In the genomic region with DNA sequence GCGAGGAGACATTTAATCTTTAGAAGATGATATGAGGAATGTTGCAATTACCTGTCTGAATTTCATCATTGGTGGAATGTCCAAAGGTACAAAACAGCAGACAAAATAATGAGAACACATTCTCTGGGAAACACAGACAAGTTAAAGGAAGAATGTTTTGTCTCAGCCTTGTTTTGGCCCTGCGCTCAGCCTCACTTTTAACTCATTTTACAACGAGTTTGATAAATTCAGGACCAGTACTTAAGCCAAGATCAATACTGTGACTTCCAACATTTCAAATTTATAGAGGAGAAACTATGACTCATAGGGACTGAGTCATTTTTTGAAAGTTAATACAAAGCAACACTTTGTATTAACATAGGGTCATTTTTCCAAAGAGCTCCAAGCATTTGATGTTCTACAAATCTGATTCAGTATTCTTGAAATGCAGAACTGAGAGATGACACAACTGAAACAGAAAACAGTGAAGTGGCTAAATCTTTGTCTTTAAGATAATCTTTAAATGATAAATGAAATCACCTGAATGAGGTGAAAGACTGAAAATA, we compare ENCODE assay signal across 10 cellular contexts.
DNase-seq lines count a peak whose midpoint lies in the region; ATAC-seq, FAIRE-seq and TF ChIP-seq lines count a peak whose summit lies in the region.
"Had no signal": no experiment of that assay in that cellular context is flagged by ENCODE, and none has a peak within 500 bp of the region (broad histone marks: within the 10 kb centered on the region; RNA-seq: fewer than 3 reads in every experiment).

No MANE protein-coding gene starts in this region.

- H3K9ac ChIP-seq in SK-N-SH = no peak overlapping the region

- TF ChIP-seq CTCF in SK-N-SH (IDR thresholded peaks at IDR 0.05) (no peak), breast epithelium (IDR thresholded peaks at IDR 0.05) (no peak)

- H3K9me2 ChIP-seq in SK-N-SH = no peaks in the 10 kb centered on the region; the same call in 1 of the 2 replicates

- H3K27ac ChIP-seq in SK-N-SH (ENCODE audit: low read depth in 2 of 2, low read length in 1 of 2) = peak overlapping the region in 1 of 2 experiments; percentile 85; a peak in 2 of 4 replicates
- H3K27ac ChIP-seq in breast epithelium = peak overlapping the region; percentile 41 to 44
- H3K27ac ChIP-seq: WERI-Rb-1 had no signal

- DNase-seq in SK-N-SH = no peak
- DNase-seq in breast epithelium (ENCODE audit: low spot score in 2 of 2) = peak in 1 of 2 donors; percentile 49
- DNase-seq in urothelium cell line (ENCODE audit: low spot score) = peak; percentile 45
- no peak for DNase-seq in CD1c-positive myeloid dendritic cell (ENCODE audit: extremely low spot score)
- no peak for DNase-seq in left colon
- DNase-seq in GOT3 (lab: John Stamatoyannopoulos, UW) = no peak
- DNase-seq: WERI-Rb-1 had no signal

- TF ChIP-seq EP300 in SK-N-SH (IDR thresholded peaks at IDR 0.05; ENCODE audit: borderline replicate concordance in 1 of 2, low read depth in 1 of 2, low read length in 1 of 2) = peak in 1 of 2 experiments; percentile 53; a peak in 1 of 4 replicates

- intact Hi-C loops in breast epithelium (cut with DNase I; ENCODE audit: low total_unique reads) = no loop called here
- intact Hi-C loops in left colon (cut with DNase I, micrococcal nuclease) = no loop called here

- H3K9me3 ChIP-seq in SK-N-SH = no peaks in the 10 kb centered on the region
- H3K9me3 ChIP-seq in breast epithelium = peaks cover 4 to 6% of the 10 kb centered on the region in 2 donors

- peak overlapping the region; percentile 2; the same call in 1 of the 2 replicates for H2AFZ ChIP-seq in SK-N-SH (ENCODE audit: low read depth)

- POLR2A ChIA-PET in SK-N-SH (lab: Yijun Ruan, JAX) = no interaction called here

- no peak; the same call in 1 of the 3 replicates for ATAC-seq in SK-N-SH treated with all-trans-retinoic acid at 6 μM for 48 hours
- ATAC-seq in HG03439 (IDR thresholded peaks at IDR 0.05; ENCODE audit: unreplicated experiment) = peak; percentile 55
- ATAC-seq in left colon = no peak

- CTCF ChIA-PET in SK-N-SH (lab: Yijun Ruan, JAX) = no interaction called here

- no peaks in the 10 kb centered on the region for H4K20me1 ChIP-seq in SK-N-SH (ENCODE audit: insufficient read depth)

- WGBS in SK-N-SH (ENCODE audit: low lambda C conversion rate) = 10% methylated on average over 3 of the region's 3 CpGs

- H3K27me3 ChIP-seq in SK-N-SH (ENCODE audit: insufficient read depth) = no peaks in the 10 kb centered on the region
- no peaks in the 10 kb centered on the region for H3K27me3 ChIP-seq in breast epithelium

- FAIRE-seq in urothelium cell line (lab: Jason Lieb, UNC) = no peak
- FAIRE-seq: endometrium had no signal

- TF ChIP-seq POLR2A in breast epithelium (IDR thresholded peaks at IDR 0.05) = no peak

- peak overlapping the region; percentile 35 for H3K4me2 ChIP-seq in SK-N-SH

- peaks cover 15% of the 10 kb centered on the region for H3F3A ChIP-seq in SK-N-SH (replicated peaks; ENCODE audit: insufficient read depth)

- H3K4me3 ChIP-seq in SK-N-SH (ENCODE audit: low read depth in 2 of 2, low read length in 1 of 2) = no peak overlapping the region
- no peak overlapping the region for H3K4me3 ChIP-seq in breast epithelium

- TF ChIP-seq RAD21 in SK-N-SH (IDR thresholded peaks at IDR 0.05; ENCODE audit: low read length) = no peak

- H3K36me3 ChIP-seq in SK-N-SH (replicated peaks in 1 of 2; ENCODE audit: control insufficient read depth in 1 of 2, insufficient read depth in 2 of 2, low read length in 1 of 2) = no peaks in the 10 kb centered on the region
- H3K36me3 ChIP-seq in breast epithelium = no peaks in the 10 kb centered on the region
- H3K36me3 ChIP-seq: WERI-Rb-1 had no signal

- 0 out of 4 replicates have a peak, but pooled peaks cover 0 to 4% of the 10 kb centered on the region in 2 experiments for H3K4me1 ChIP-seq in SK-N-SH (ENCODE audit: control insufficient read depth in 1 of 2, insufficient read depth in 2 of 2, low read depth in 1 of 2, low read length in 1 of 2)
- no peaks in the 10 kb centered on the region for H3K4me1 ChIP-seq in breast epithelium

- H3K79me2 ChIP-seq in SK-N-SH (ENCODE audit: insufficient read depth) = no peaks in the 10 kb centered on the region

TF ChIP-seq in SK-N-SH, 30 proteins besides CTCF, POLR2A, EP300 and RAD21 (continues in another document):
- no peak for TF ChIP-seq SIN3A (IDR thresholded peaks at IDR 0.05; ENCODE audit: borderline replicate concordance, low read depth, low read length)
- TF ChIP-seq, protein P1, sequence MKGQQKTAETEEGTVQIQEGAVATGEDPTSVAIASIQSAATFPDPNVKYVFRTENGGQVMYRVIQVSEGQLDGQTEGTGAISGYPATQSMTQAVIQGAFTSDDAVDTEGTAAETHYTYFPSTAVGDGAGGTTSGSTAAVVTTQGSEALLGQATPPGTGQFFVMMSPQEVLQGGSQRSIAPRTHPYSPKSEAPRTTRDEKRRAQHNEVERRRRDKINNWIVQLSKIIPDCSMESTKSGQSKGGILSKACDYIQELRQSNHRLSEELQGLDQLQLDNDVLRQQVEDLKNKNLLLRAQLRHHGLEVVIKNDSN (IDR thresholded peaks at IDR 0.05; ENCODE audit: borderline replicate concordance, low read depth) = no peak
- no peak for TF ChIP-seq RXRA (IDR thresholded peaks at IDR 0.05; ENCODE audit: borderline replicate concordance, low read depth)
- TF ChIP-seq, protein P2, sequence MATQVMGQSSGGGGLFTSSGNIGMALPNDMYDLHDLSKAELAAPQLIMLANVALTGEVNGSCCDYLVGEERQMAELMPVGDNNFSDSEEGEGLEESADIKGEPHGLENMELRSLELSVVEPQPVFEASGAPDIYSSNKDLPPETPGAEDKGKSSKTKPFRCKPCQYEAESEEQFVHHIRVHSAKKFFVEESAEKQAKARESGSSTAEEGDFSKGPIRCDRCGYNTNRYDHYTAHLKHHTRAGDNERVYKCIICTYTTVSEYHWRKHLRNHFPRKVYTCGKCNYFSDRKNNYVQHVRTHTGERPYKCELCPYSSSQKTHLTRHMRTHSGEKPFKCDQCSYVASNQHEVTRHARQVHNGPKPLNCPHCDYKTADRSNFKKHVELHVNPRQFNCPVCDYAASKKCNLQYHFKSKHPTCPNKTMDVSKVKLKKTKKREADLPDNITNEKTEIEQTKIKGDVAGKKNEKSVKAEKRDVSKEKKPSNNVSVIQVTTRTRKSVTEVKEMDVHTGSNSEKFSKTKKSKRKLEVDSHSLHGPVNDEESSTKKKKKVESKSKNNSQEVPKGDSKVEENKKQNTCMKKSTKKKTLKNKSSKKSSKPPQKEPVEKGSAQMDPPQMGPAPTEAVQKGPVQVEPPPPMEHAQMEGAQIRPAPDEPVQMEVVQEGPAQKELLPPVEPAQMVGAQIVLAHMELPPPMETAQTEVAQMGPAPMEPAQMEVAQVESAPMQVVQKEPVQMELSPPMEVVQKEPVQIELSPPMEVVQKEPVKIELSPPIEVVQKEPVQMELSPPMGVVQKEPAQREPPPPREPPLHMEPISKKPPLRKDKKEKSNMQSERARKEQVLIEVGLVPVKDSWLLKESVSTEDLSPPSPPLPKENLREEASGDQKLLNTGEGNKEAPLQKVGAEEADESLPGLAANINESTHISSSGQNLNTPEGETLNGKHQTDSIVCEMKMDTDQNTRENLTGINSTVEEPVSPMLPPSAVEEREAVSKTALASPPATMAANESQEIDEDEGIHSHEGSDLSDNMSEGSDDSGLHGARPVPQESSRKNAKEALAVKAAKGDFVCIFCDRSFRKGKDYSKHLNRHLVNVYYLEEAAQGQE (IDR thresholded peaks at IDR 0.05; ENCODE audit: low read depth, low read length) = no peak
- peak; percentile 80 for TF ChIP-seq FOSL2 (IDR thresholded peaks at IDR 0.05; ENCODE audit: borderline replicate concordance, low read depth)
- no peak for TF ChIP-seq YY1 (IDR thresholded peaks at IDR 0.05; ENCODE audit: low read depth)

TF ChIP-seq in SK-N-SH treated with all-trans-retinoic acid at 6 μM for 48 hours, 23 proteins besides CTCF, POLR2A, EP300 and RAD21 (continues in another document):
- TF ChIP-seq, protein P3, sequence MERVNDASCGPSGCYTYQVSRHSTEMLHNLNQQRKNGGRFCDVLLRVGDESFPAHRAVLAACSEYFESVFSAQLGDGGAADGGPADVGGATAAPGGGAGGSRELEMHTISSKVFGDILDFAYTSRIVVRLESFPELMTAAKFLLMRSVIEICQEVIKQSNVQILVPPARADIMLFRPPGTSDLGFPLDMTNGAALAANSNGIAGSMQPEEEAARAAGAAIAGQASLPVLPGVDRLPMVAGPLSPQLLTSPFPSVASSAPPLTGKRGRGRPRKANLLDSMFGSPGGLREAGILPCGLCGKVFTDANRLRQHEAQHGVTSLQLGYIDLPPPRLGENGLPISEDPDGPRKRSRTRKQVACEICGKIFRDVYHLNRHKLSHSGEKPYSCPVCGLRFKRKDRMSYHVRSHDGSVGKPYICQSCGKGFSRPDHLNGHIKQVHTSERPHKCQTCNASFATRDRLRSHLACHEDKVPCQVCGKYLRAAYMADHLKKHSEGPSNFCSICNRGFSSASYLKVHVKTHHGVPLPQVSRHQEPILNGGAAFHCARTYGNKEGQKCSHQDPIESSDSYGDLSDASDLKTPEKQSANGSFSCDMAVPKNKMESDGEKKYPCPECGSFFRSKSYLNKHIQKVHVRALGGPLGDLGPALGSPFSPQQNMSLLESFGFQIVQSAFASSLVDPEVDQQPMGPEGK (CRISPR knock-in tag; IDR thresholded peaks at IDR 0.05; ENCODE audit: borderline replicate concordance) = no peak
- TF ChIP-seq, protein P4, sequence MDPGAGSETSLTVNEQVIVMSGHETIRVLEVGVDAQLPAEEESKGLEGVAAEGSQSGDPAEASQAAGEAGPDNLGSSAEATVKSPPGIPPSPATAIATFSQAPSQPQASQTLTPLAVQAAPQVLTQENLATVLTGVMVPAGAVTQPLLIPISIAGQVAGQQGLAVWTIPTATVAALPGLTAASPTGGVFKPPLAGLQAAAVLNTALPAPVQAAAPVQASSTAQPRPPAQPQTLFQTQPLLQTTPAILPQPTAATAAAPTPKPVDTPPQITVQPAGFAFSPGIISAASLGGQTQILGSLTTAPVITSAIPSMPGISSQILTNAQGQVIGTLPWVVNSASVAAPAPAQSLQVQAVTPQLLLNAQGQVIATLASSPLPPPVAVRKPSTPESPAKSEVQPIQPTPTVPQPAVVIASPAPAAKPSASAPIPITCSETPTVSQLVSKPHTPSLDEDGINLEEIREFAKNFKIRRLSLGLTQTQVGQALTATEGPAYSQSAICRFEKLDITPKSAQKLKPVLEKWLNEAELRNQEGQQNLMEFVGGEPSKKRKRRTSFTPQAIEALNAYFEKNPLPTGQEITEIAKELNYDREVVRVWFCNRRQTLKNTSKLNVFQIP (CRISPR knock-in tag; IDR thresholded peaks at IDR 0.05; ENCODE audit: borderline replicate concordance, low read depth) = no peak
- TF ChIP-seq SNAI2 (CRISPR knock-in tag; IDR thresholded peaks at IDR 0.05) = no peak
- no peak for TF ChIP-seq TCF4 (CRISPR knock-in tag; IDR thresholded peaks at IDR 0.05; ENCODE audit: borderline replicate concordance)
